1 cellular context compared by ENCODE assay signal in the genomic region with DNA sequence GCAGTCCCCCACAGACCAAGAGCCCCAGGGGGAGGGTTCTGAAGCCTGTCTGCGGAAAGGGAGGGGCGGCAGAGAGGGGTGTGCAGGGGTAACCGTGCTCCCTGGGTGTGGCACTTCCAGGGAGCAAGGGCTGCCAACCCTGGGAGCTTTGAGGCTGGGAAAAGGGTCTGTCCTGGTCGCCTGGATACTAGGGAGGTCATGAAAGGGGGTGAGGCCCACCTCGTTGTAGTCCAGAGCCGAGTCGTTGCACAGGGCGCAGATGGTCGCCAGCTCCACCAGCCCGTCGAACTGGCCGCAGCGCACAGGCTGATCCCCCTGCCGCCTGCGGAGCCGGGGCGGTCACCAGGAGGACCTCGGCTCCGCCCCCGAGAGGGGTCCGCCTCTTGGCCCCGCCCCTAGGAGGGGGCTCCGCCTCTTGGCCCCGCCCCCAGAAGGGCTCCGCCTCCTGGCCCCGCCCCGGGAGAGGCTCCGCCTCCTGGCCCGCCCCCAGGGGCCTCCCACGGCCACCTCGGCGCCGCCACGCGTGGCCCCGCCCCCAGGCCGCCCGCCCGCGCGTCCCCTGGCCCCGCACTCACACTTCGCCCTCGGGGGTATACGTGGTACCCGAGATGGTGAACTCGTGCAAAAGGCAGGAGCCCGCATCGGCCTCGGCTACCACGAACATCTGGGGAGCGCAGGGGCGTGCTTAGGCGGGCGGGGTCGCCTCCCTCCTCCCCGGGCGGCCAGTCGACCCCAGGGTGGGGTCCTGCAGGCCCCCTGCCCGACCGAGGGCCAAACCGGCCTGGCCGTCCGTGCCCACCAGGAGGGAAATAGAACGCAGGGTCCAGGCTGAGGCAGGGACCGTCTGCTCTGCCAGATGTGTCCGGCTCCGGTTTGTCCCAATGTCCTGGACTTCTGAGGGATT.
TF ChIP-seq lines count a peak whose summit lies in the region.

No MANE protein-coding gene starts in this region.

TF ChIP-seq in K562, 482 proteins besides CTCF, POLR2A, EP300 and RAD21 (continues in another document):
- TF ChIP-seq RBM22 (IDR thresholded peaks at IDR 0.05; ENCODE audit: low read depth, low read length, poor library complexity, severe bottlenecking) (peak; percentile 46), PHF8 (IDR thresholded peaks at IDR 0.05; ENCODE audit: borderline replicate concordance, low read length) (peak; percentile 36; the same call in 1 of the 2 replicates), CHCHD3 (CRISPR knock-in tag; IDR thresholded peaks at IDR 0.05) (no peak), ZNF347 (CRISPR knock-in tag; IDR thresholded peaks at IDR 0.05; ENCODE audit: low read depth) (no peak), SRSF1 (IDR thresholded peaks at IDR 0.05; ENCODE audit: low read depth, low read length) (no peak), NFIC (IDR thresholded peaks at IDR 0.05) (no peak), NCOR1 (IDR thresholded peaks at IDR 0.05) (no peak), HNRNPLL (IDR thresholded peaks at IDR 0.05; ENCODE audit: low read depth, low read length, poor library complexity, severe bottlenecking) (no peak), BCL6 (CRISPR knock-in tag; IDR thresholded peaks at IDR 0.05) (no peak), ASH1L (IDR thresholded peaks at IDR 0.05; ENCODE audit: borderline replicate concordance, low read depth, partially characterized antibody) (no peak), HDAC3 (IDR thresholded peaks at IDR 0.05; ENCODE audit: borderline replicate concordance, partially characterized antibody) (no peak), GTF2A2 (tag; IDR thresholded peaks at IDR 0.05) (no peak), CBX2 (IDR thresholded peaks at IDR 0.05; ENCODE audit: insufficient read depth, low read length, poor library complexity, severe bottlenecking) (no peak), KLF1 (tag; IDR thresholded peaks at IDR 0.05) (no peak), FOXK2 (conservative IDR thresholded peaks at IDR 0.05 in 1 of 2, IDR thresholded peaks at IDR 0.05 in 1 of 2; ENCODE audit: low read depth in 2 of 2) (no peak), CCAR2 (IDR thresholded peaks at IDR 0.05; ENCODE audit: low read depth, low read length) (no peak), HMGN3 (IDR thresholded peaks at IDR 0.05; ENCODE audit: borderline replicate concordance, extremely low read depth, insufficient read length, low read depth, low read length) (peak; percentile 50), ZNF197 (CRISPR knock-in tag; IDR thresholded peaks at IDR 0.05; ENCODE audit: low read depth) (no peak), PYGO2 (tag; IDR thresholded peaks at IDR 0.05) (no peak), JUND (IDR thresholded peaks at IDR 0.05; ENCODE audit: borderline replicate concordance, low read depth, low read length) (no peak), JUND (tag; IDR thresholded peaks at IDR 0.05; ENCODE audit: borderline replicate concordance, low read depth, low read length) (no peak), CHD2 (IDR thresholded peaks at IDR 0.05; ENCODE audit: low read depth, low read length) (no peak), SMARCC2 (IDR thresholded peaks at IDR 0.05; ENCODE audit: low read depth) (no peak), HDAC1 (IDR thresholded peaks at IDR 0.05) (no peak), XRCC5 (IDR thresholded peaks at IDR 0.05; ENCODE audit: low read depth, low read length) (no peak), PHF20 (IDR thresholded peaks at IDR 0.05; ENCODE audit: partially characterized antibody) (no peak), TSC22D4 (tag; IDR thresholded peaks at IDR 0.05) (no peak), DIDO1 (tag; IDR thresholded peaks at IDR 0.05; ENCODE audit: low read depth) (no peak), KAT7 (CRISPR knock-in tag; IDR thresholded peaks at IDR 0.05; ENCODE audit: borderline replicate concordance) (no peak), C11orf30 (IDR thresholded peaks at IDR 0.05; ENCODE audit: low read depth) (no peak), MED1 (CRISPR knock-in tag; IDR thresholded peaks at IDR 0.05; ENCODE audit: borderline replicate concordance) (no peak), STAG1 (CRISPR knock-in tag; IDR thresholded peaks at IDR 0.05; ENCODE audit: borderline replicate concordance) (no peak)
- TF ChIP-seq, protein P1, sequence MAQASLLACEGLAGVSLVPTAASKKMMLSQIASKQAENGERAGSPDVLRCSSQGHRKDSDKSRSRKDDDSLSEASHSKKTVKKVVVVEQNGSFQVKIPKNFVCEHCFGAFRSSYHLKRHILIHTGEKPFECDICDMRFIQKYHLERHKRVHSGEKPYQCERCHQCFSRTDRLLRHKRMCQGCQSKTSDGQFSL (CRISPR knock-in tag; IDR thresholded peaks at IDR 0.05) = no peak
- TF ChIP-seq, protein P1 (tag; IDR thresholded peaks at IDR 0.05) = no peak
- TF ChIP-seq, protein P2, sequence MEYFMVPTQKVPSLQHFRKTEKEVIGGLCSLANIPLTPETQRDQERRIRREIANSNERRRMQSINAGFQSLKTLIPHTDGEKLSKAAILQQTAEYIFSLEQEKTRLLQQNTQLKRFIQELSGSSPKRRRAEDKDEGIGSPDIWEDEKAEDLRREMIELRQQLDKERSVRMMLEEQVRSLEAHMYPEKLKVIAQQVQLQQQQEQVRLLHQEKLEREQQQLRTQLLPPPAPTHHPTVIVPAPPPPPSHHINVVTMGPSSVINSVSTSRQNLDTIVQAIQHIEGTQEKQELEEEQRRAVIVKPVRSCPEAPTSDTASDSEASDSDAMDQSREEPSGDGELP (CRISPR knock-in tag; IDR thresholded peaks at IDR 0.05; ENCODE audit: borderline replicate concordance) = no peak
- TF ChIP-seq, protein P3, sequence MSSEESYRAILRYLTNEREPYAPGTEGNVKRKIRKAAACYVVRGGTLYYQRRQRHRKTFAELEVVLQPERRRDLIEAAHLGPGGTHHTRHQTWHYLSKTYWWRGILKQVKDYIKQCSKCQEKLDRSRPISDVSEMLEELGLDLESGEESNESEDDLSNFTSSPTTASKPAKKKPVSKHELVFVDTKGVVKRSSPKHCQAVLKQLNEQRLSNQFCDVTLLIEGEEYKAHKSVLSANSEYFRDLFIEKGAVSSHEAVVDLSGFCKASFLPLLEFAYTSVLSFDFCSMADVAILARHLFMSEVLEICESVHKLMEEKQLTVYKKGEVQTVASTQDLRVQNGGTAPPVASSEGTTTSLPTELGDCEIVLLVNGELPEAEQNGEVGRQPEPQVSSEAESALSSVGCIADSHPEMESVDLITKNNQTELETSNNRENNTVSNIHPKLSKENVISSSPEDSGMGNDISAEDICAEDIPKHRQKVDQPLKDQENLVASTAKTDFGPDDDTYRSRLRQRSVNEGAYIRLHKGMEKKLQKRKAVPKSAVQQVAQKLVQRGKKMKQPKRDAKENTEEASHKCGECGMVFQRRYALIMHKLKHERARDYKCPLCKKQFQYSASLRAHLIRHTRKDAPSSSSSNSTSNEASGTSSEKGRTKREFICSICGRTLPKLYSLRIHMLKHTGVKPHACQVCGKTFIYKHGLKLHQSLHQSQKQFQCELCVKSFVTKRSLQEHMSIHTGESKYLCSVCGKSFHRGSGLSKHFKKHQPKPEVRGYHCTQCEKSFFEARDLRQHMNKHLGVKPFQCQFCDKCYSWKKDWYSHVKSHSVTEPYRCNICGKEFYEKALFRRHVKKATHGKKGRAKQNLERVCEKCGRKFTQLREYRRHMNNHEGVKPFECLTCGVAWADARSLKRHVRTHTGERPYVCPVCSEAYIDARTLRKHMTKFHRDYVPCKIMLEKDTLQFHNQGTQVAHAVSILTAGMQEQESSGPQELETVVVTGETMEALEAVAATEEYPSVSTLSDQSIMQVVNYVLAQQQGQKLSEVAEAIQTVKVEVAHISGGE (CRISPR knock-in tag; IDR thresholded peaks at IDR 0.05) = no peak
- TF ChIP-seq, protein P4, sequence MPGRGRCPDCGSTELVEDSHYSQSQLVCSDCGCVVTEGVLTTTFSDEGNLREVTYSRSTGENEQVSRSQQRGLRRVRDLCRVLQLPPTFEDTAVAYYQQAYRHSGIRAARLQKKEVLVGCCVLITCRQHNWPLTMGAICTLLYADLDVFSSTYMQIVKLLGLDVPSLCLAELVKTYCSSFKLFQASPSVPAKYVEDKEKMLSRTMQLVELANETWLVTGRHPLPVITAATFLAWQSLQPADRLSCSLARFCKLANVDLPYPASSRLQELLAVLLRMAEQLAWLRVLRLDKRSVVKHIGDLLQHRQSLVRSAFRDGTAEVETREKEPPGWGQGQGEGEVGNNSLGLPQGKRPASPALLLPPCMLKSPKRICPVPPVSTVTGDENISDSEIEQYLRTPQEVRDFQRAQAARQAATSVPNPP (IDR thresholded peaks at IDR 0.05; ENCODE audit: borderline replicate concordance, insufficient read depth, insufficient read length) = no peak
- TF ChIP-seq, protein P5, sequence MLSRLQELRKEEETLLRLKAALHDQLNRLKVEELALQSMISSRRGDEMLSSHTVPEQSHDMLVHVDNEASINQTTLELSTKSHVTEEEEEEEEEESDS (CRISPR knock-in tag; IDR thresholded peaks at IDR 0.05) = no peak
- TF ChIP-seq, protein P6, sequence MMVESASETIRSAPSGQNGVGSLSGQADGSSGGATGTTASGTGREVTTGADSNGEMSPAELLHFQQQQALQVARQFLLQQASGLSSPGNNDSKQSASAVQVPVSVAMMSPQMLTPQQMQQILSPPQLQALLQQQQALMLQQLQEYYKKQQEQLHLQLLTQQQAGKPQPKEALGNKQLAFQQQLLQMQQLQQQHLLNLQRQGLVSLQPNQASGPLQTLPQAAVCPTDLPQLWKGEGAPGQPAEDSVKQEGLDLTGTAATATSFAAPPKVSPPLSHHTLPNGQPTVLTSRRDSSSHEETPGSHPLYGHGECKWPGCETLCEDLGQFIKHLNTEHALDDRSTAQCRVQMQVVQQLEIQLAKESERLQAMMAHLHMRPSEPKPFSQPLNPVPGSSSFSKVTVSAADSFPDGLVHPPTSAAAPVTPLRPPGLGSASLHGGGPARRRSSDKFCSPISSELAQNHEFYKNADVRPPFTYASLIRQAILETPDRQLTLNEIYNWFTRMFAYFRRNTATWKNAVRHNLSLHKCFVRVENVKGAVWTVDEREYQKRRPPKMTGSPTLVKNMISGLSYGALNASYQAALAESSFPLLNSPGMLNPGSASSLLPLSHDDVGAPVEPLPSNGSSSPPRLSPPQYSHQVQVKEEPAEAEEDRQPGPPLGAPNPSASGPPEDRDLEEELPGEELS (CRISPR knock-in tag; IDR thresholded peaks at IDR 0.05; ENCODE audit: borderline replicate concordance) = no peak
- TF ChIP-seq, protein P7, sequence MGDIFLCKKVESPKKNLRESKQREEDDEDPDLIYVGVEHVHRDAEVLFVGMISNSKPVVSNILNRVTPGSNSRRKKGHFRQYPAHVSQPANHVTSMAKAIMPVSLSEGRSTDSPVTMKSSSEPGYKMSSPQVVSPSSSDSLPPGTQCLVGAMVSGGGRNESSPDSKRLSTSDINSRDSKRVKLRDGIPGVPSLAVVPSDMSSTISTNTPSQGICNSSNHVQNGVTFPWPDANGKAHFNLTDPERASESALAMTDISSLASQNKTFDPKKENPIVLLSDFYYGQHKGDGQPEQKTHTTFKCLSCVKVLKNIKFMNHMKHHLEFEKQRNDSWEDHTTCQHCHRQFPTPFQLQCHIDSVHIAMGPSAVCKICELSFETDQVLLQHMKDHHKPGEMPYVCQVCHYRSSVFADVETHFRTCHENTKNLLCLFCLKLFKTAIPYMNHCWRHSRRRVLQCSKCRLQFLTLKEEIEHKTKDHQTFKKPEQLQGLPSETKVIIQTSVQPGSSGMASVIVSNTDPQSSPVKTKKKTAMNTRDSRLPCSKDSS (IDR thresholded peaks at IDR 0.05; ENCODE audit: low read depth, partially characterized antibody) = no peak
- TF ChIP-seq, protein P8, sequence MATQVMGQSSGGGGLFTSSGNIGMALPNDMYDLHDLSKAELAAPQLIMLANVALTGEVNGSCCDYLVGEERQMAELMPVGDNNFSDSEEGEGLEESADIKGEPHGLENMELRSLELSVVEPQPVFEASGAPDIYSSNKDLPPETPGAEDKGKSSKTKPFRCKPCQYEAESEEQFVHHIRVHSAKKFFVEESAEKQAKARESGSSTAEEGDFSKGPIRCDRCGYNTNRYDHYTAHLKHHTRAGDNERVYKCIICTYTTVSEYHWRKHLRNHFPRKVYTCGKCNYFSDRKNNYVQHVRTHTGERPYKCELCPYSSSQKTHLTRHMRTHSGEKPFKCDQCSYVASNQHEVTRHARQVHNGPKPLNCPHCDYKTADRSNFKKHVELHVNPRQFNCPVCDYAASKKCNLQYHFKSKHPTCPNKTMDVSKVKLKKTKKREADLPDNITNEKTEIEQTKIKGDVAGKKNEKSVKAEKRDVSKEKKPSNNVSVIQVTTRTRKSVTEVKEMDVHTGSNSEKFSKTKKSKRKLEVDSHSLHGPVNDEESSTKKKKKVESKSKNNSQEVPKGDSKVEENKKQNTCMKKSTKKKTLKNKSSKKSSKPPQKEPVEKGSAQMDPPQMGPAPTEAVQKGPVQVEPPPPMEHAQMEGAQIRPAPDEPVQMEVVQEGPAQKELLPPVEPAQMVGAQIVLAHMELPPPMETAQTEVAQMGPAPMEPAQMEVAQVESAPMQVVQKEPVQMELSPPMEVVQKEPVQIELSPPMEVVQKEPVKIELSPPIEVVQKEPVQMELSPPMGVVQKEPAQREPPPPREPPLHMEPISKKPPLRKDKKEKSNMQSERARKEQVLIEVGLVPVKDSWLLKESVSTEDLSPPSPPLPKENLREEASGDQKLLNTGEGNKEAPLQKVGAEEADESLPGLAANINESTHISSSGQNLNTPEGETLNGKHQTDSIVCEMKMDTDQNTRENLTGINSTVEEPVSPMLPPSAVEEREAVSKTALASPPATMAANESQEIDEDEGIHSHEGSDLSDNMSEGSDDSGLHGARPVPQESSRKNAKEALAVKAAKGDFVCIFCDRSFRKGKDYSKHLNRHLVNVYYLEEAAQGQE (CRISPR knock-in tag; IDR thresholded peaks at IDR 0.05; ENCODE audit: low read depth) = no peak
- TF ChIP-seq, protein P9, sequence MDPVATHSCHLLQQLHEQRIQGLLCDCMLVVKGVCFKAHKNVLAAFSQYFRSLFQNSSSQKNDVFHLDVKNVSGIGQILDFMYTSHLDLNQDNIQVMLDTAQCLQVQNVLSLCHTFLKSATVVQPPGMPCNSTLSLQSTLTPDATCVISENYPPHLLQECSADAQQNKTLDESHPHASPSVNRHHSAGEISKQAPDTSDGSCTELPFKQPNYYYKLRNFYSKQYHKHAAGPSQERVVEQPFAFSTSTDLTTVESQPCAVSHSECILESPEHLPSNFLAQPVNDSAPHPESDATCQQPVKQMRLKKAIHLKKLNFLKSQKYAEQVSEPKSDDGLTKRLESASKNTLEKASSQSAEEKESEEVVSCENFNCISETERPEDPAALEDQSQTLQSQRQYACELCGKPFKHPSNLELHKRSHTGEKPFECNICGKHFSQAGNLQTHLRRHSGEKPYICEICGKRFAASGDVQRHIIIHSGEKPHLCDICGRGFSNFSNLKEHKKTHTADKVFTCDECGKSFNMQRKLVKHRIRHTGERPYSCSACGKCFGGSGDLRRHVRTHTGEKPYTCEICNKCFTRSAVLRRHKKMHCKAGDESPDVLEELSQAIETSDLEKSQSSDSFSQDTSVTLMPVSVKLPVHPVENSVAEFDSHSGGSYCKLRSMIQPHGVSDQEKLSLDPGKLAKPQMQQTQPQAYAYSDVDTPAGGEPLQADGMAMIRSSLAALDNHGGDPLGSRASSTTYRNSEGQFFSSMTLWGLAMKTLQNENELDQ (CRISPR knock-in tag; IDR thresholded peaks at IDR 0.05; ENCODE audit: borderline replicate concordance) = no peak
